31 cellular contexts compared by ENCODE assay signal in the genomic region with DNA sequence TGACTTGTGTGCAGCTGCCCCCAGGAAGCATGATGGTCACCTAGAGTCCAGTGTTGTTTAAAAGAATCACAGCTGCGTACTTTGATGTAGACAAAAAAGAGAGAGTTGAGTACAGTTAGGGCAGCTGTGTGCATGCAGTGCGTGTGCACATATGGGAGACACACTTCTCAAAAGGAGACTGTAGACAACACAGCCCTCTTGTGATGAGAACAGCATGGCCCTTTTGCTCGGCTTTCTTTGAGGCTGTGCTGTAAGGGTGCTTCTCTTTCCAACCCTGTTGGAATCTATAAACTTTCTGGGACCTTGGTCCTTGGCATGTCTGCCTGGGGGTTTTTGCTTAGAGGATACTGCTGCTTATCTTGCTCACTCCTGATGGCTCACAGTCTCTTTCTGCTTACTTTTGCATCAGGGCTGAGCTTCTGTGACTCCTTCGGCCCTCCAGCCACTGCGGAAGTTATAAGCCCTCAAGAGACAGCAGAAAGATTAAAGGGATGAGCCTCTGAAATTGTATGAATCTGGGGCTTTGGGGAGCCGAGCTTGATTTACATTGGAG.
A peak's percentile ranks its signal among the peaks of the same experiment; 100 is the strongest.
DNase-seq lines count a peak whose midpoint lies in the region; ATAC-seq and TF ChIP-seq lines count a peak whose summit lies in the region.
"Had no signal": no experiment of that assay in that cellular context is flagged by ENCODE, and none has a peak within 500 bp of the region (broad histone marks: within the 10 kb centered on the region; RNA-seq: fewer than 3 reads in every experiment).

No MANE protein-coding gene starts in this region.

- no peaks in the 10 kb centered on the region for H3K79me1 ChIP-seq in mesenchymal stem cell (replicated peaks; ENCODE audit: low read length, poor library complexity, severe bottlenecking)

- no peak overlapping the region for H2AFZ ChIP-seq in mesenchymal stem cell (ENCODE audit: low read depth, low read length)
- H2AFZ ChIP-seq: PC-9 had no signal

- H3K23ac ChIP-seq in mesenchymal stem cell (ENCODE audit: low read length in 2 of 2) = no peak overlapping the region

- no peak overlapping the region for H3K4me3 Mint-ChIP-seq in chondrocyte (ENCODE audit: unreplicated experiment)
- H3K4me3 Mint-ChIP-seq: activated CD4-positive, alpha-beta memory T cell treated with anti-CD3 and anti-CD28 coated beads, Interleukin-2, amount 10 ng/mL, durations not matched to agents 7 days and 5 days; CD4-positive, CD25-positive, alpha-beta regulatory T cell; stimulated activated naive CD8-positive, alpha-beta T cell treated with anti-CD3 and anti-CD28 coated beads, Interleukin-15, amount 100 ng/mL, for 72 hours; T-helper 17 cell had no signal

- H3K27ac Mint-ChIP-seq in chondrocyte (ENCODE audit: unreplicated experiment) = no peak overlapping the region
- H3K27ac Mint-ChIP-seq: activated CD4-positive, alpha-beta memory T cell treated with anti-CD3 and anti-CD28 coated beads, Interleukin-2, amount 10 ng/mL, durations not matched to agents 7 days and 5 days; CD4-positive, CD25-positive, alpha-beta regulatory T cell; T-helper 17 cell had no signal

- peak overlapping the region in 1 of 2 experiments; percentile 40 for H3K18ac ChIP-seq in mesenchymal stem cell (ENCODE audit: low read depth in 1 of 2, low read length in 2 of 2)

- H3K36me3 Mint-ChIP-seq in chondrocyte (ENCODE audit: low read depth) = no peaks in the 10 kb centered on the region
- H3K36me3 Mint-ChIP-seq: CD4-positive, CD25-positive, alpha-beta regulatory T cell had no signal

- H4K8ac ChIP-seq in mesenchymal stem cell (ENCODE audit: low read length) = no peak overlapping the region

- H3K4me3 ChIP-seq in mesenchymal stem cell (ENCODE audit: insufficient read depth in 1 of 2, low read depth in 1 of 2, low read length in 2 of 2) (no peak overlapping the region), skeletal muscle tissue (ENCODE audit: low read length in 3 of 3) (no peak overlapping the region)
- H3K4me3 ChIP-seq: coronary artery, lung, pancreas, PC-9, SK-N-MC, spleen had no signal

- TF ChIP-seq CTCF in chondrocyte (IDR thresholded peaks at IDR 0.05) = peak; percentile 19

- H2BK12ac ChIP-seq in mesenchymal stem cell (ENCODE audit: low read length in 2 of 2) = no peak overlapping the region

- no peak overlapping the region for H2BK120ac ChIP-seq in mesenchymal stem cell (ENCODE audit: low read depth, low read length)

- H2BK15ac ChIP-seq in mesenchymal stem cell (ENCODE audit: low read depth, poor library complexity, severe bottlenecking) = no peak overlapping the region

- no peaks in the 10 kb centered on the region for H3K27me3 Mint-ChIP-seq in chondrocyte (ENCODE audit: low read depth)
- H3K27me3 Mint-ChIP-seq: activated CD4-positive, alpha-beta memory T cell treated with anti-CD3 and anti-CD28 coated beads, Interleukin-2, amount 10 ng/mL, durations not matched to agents 7 days and 5 days; stimulated activated naive CD8-positive, alpha-beta T cell treated with anti-CD3 and anti-CD28 coated beads, Interleukin-15, amount 100 ng/mL, for 72 hours; T-helper 17 cell had no signal

- no peak overlapping the region for H2BK5ac ChIP-seq in mesenchymal stem cell (ENCODE audit: low read depth, low read length, poor library complexity, severe bottlenecking)

- peaks cover 18% of the 10 kb centered on the region for H3K4me1 Mint-ChIP-seq in chondrocyte (ENCODE audit: low read depth)
- H3K4me1 Mint-ChIP-seq: activated CD4-positive, alpha-beta memory T cell treated with anti-CD3 and anti-CD28 coated beads, Interleukin-2, amount 10 ng/mL, durations not matched to agents 7 days and 5 days had no signal

- no peak overlapping the region for H4K91ac ChIP-seq in mesenchymal stem cell (ENCODE audit: low read length)

- no peak overlapping the region for H3K4me2 ChIP-seq in mesenchymal stem cell (ENCODE audit: low read length, poor library complexity, severe bottlenecking)
- H3K4me2 ChIP-seq: PC-9 had no signal

- no peak for ATAC-seq in GM21447 (IDR thresholded peaks at IDR 0.05; ENCODE audit: unreplicated experiment)
- ATAC-seq: pancreas; stimulated activated naive CD8-positive, alpha-beta T cell treated with anti-CD3 and anti-CD28 coated beads, Interleukin-15, amount 100 ng/mL, for 72 hours; T-helper 17 cell had no signal

- H2AK5ac ChIP-seq in mesenchymal stem cell (ENCODE audit: low read length, severe bottlenecking) = no peak overlapping the region

- H3K9me3 Mint-ChIP-seq in chondrocyte (ENCODE audit: low read depth) = no peaks in the 10 kb centered on the region
- H3K9me3 Mint-ChIP-seq: activated CD4-positive, alpha-beta memory T cell treated with anti-CD3 and anti-CD28 coated beads, Interleukin-2, amount 10 ng/mL, durations not matched to agents 7 days and 5 days; stimulated activated naive CD8-positive, alpha-beta T cell treated with anti-CD3 and anti-CD28 coated beads, Interleukin-15, amount 100 ng/mL, for 72 hours had no signal

- H3K4me1 ChIP-seq in mesenchymal stem cell (ENCODE audit: control insufficient read depth, insufficient read depth, low read depth, low read length) (peaks cover 3% of the 10 kb centered on the region), skeletal muscle tissue (ENCODE audit: control insufficient read depth in 3 of 3, insufficient read depth in 3 of 3, low read length in 3 of 3) (peaks cover 24 to 67% (median 46%) of the 10 kb centered on the region in 3 donors)

- H3K27ac ChIP-seq in mesenchymal stem cell (ENCODE audit: low read length, poor library complexity, severe bottlenecking) (no peak overlapping the region), skeletal muscle tissue (ENCODE audit: low read depth, low read length) (peak overlapping the region; percentile 80)
- H3K27ac ChIP-seq: 22Rv1, coronary artery, epithelial cell of prostate, pancreas, PC-9, SK-N-MC, spleen had no signal

- no peak overlapping the region for H3K14ac ChIP-seq in mesenchymal stem cell (ENCODE audit: low read length in 2 of 2)

- no peak overlapping the region for H3K4ac ChIP-seq in mesenchymal stem cell (ENCODE audit: low read depth in 1 of 2, low read length in 2 of 2)

- peak; percentile 7 for DNase-seq in DMS 273 (lab: John Stamatoyannopoulos, UW; ENCODE audit: unreplicated experiment)
- no peak for DNase-seq in DMS 273 treated with DMSO at 0.1 percent for 48 hours (lab: John Stamatoyannopoulos, UW)
- no peak for DNase-seq in chondrocyte (ENCODE audit: low spot score)
- DNase-seq in mesenchymal stem cell = peak; percentile 26
- no peak for DNase-seq in cerebellum (ENCODE audit: low spot score)
- no peak for DNase-seq in T-helper 2 cell
- DNase-seq: activated CD4-positive, alpha-beta memory T cell treated with anti-CD3 and anti-CD28 coated beads, Interleukin-2, amount 10 ng/mL, durations not matched to agents 7 days and 5 days; activated CD4-positive, CD25-positive, alpha-beta regulatory T cell treated with anti-CD3 and anti-CD28 coated beads, Interleukin-2, amount 50 U/mL, for 72 hours; activated CD8-positive, alpha-beta memory T cell treated with anti-CD3 and anti-CD28 coated beads, Interleukin-2, amount 50 U/mL, for 48 hours; activated naive CD4-positive, alpha-beta T cell treated with anti-CD3 and anti-CD28 coated beads, Interleukin-2, amount 50 U/mL, for 16 hours; AML-193; amniotic stem cell; Calu3; CD4-positive, CD25-positive, alpha-beta regulatory T cell; effector memory CD4-positive, alpha-beta T cell; NCI-H1436; NCI-H2081; NCI-H345; pancreas; right cardiac atrium; spleen; stimulated activated naive CD8-positive, alpha-beta T cell treated with anti-CD3 and anti-CD28 coated beads, Interleukin-15, amount 100 ng/mL, for 72 hours; T-helper 17 cell had no signal

- H3K27me3 ChIP-seq in mesenchymal stem cell (ENCODE audit: control insufficient read depth in 1 of 2, insufficient read depth in 1 of 2, low read length in 2 of 2) = no peaks in the 10 kb centered on the region
- H3K27me3 ChIP-seq in skeletal muscle tissue (ENCODE audit: control insufficient read depth in 3 of 3, insufficient read depth in 3 of 3, low read length in 3 of 3) = no peaks in the 10 kb centered on the region
- H3K27me3 ChIP-seq: pancreas, spleen had no signal

- H3K9me3 ChIP-seq in mesenchymal stem cell (ENCODE audit: control insufficient read depth, low read length) (no peaks in the 10 kb centered on the region), skeletal muscle tissue (ENCODE audit: control insufficient read depth in 3 of 3, low read length in 3 of 3) (no peaks in the 10 kb centered on the region)
- H3K9me3 ChIP-seq: pancreas, spleen had no signal

- 83% methylated on average over 6 of the region's 6 CpGs for WGBS in mesenchymal stem cell

- H3K36me3 ChIP-seq in mesenchymal stem cell (ENCODE audit: control insufficient read depth in 1 of 2, insufficient read depth in 2 of 2, low read depth in 1 of 2, low read length in 2 of 2) (no peaks in the 10 kb centered on the region), skeletal muscle tissue (ENCODE audit: control insufficient read depth in 3 of 3, insufficient read depth in 3 of 3, low read length in 3 of 3) (no peaks in the 10 kb centered on the region)
- H3K36me3 ChIP-seq: pancreas, spleen had no signal

- H3K9ac ChIP-seq in mesenchymal stem cell (ENCODE audit: low read length) (no peak overlapping the region), skeletal muscle tissue (ENCODE audit: low read depth in 1 of 3, low read length in 3 of 3) (no peak overlapping the region)

Comparison
In these comparisons a context has a peak if more than half of its experiments do, and no peak if none do; other contexts are left out.
1. DNase-seq: peak in DMS 273 (single experiment) and mesenchymal stem cell (single experiment); none in DMS 273 treated with DMSO at 0.1 percent for 48 hours (single experiment), chondrocyte (single experiment), cerebellum (single experiment) and T-helper 2 cell (0 of 5).